In the genomic region with DNA sequence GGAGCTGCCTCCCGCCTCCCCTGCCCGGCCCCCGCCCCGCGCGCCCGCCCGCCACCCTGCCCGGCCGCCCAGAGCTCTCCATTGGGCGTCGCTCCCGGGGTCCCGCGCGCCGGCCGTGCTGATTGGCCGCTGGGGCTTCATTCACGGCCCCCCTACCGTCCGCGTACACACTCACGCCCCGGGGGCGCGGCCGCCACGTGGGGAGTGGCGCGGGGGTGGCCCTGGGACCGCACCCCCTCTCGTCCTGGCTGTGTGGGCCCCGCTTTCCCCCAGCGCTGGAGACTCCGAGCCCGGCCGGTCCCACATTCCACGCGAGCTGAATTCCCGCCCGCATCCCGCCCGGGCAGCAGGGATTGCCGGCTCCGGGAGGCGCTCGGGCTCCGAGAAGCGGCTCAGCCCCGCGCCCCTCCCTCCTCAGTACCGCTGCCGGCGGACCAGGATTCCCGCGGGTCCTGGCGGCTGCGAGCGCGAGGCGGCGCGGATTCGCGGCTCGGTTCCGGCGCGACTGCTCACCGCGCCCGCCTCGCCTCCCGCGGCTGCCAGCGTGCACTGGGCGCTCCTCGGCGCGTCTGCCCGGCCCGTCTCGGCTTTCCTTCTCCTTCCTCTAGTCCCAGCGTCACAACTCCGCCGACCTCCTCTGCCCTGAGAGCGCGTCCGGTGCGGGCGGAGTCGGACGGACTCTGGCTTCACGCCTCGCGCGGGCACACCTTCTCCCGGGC, we compare ENCODE assay signal across 8 cellular contexts. TPM values are rescaled to one million over a fixed set of nuclear protein-coding genes. Genes with fewer than 3 reads are reported as not detected.
A peak's percentile ranks its signal among the peaks of the same experiment; 100 is the strongest.
DNase-seq lines count a peak whose midpoint lies in the region; ATAC-seq, FAIRE-seq and TF ChIP-seq lines count a peak whose summit lies in the region.

No MANE protein-coding gene starts in this region.

- TF ChIP-seq CTCF in HFF-Myc (IDR thresholded peaks at IDR 0.05; ENCODE audit: low read depth, low read length, missing control alignments) (no peak), keratinocyte (optimal IDR thresholded peaks at IDR 0.05 in 1 of 3, IDR thresholded peaks at IDR 0.05 in 1 of 3, conservative IDR thresholded peaks at IDR 0.05 in 1 of 3; ENCODE audit: extremely low read depth in 1 of 3, insufficient read depth in 2 of 3, low read length in 3 of 3) (no peak)

- peak; percentile 84 for DNase-seq in ELR (ENCODE audit: low read depth)
- DNase-seq in HFF-Myc (ENCODE audit: extremely low read depth, low read depth): no peak
- DNase-seq in NCI-H146 treated with DMSO at 0.1 percent for 48 hours (lab: John Stamatoyannopoulos, UW; ENCODE audit: unreplicated experiment): peak; percentile 47
- peak; percentile 55 for DNase-seq in central memory CD4-positive, alpha-beta T cell
- DNase-seq in keratinocyte (ENCODE audit: low read depth, low spot score): no peak
- peak; percentile 84 for DNase-seq in stimulated activated CD4-positive, alpha-beta T cell treated with anti-CD3 and anti-CD28 coated beads, Interleukin-12 subunit alpha, Interleukin-12 subunit beta, amount 100 ng/mL, for 4 hours
- no peak for DNase-seq in NK-92 (lab: John Stamatoyannopoulos, UW; ENCODE audit: unreplicated experiment)

- no peak overlapping the region for H3K27ac ChIP-seq in keratinocyte (ENCODE audit: control insufficient read depth, insufficient read depth, low read length)

- peaks cover 6% of the 10 kb centered on the region for H3K79me2 ChIP-seq in keratinocyte (ENCODE audit: control insufficient read depth, insufficient read depth, low read length)

- H3K9ac ChIP-seq in keratinocyte (ENCODE audit: control insufficient read depth, extremely low read depth, insufficient read depth, low read length): peak overlapping the region; percentile 41

- peaks cover 43% of the 10 kb centered on the region for H3K27me3 ChIP-seq in keratinocyte (ENCODE audit: control insufficient read depth, extremely low read depth, insufficient read depth, low read length)

- H3K36me3 ChIP-seq in keratinocyte (ENCODE audit: control insufficient read depth in 2 of 2, extremely low read depth in 1 of 2, insufficient read depth in 2 of 2, low read length in 2 of 2): no peaks in the 10 kb centered on the region

- peak overlapping the region; percentile 53 for H2AFZ ChIP-seq in keratinocyte (ENCODE audit: control insufficient read depth, low read length)

- H4K20me1 ChIP-seq in keratinocyte (ENCODE audit: control insufficient read depth, extremely low read depth, insufficient read depth, low read length): no peaks in the 10 kb centered on the region

- H3K4me3 ChIP-seq in HFF-Myc (replicated peaks; ENCODE audit: low read depth, low read length) (peak overlapping the region; percentile 45), keratinocyte (ENCODE audit: control insufficient read depth in 2 of 3, extremely low read depth in 1 of 3, insufficient read depth in 2 of 3, low read depth in 1 of 3, low read length in 3 of 3) (peak overlapping the region; percentile 61 to 70 (median 70))

- FAIRE-seq in keratinocyte (lab: Jason Lieb, UNC): no peak

- no peaks in the 10 kb centered on the region for H3K9me1 ChIP-seq in keratinocyte (ENCODE audit: control insufficient read depth, extremely low read depth, insufficient read depth, low read length)

- peaks cover 29% of the 10 kb centered on the region for H3K4me1 ChIP-seq in keratinocyte (ENCODE audit: control insufficient read depth, extremely low read depth, insufficient read depth, low read length)

- no peaks in the 10 kb centered on the region for H3K9me3 ChIP-seq in keratinocyte (ENCODE audit: control insufficient read depth, low read depth, low read length)

- dilution Hi-C loops in keratinocyte (cut with MboI; ENCODE audit: extremely low pct_ligation_motif_present, low sequenced_read_pairs): no loop called here

- peak overlapping the region; percentile 80 for H3K4me2 ChIP-seq in keratinocyte (ENCODE audit: control insufficient read depth, extremely low read depth, insufficient read depth, low read depth, low read length)

- peak; percentile 86 to 87 for ATAC-seq in activated CD4-positive, CD25-positive, alpha-beta regulatory T cell treated with anti-CD3 and anti-CD28 coated beads, Interleukin-2, amount 50 U/mL, for 24 hours

RNA-seq across cellular contexts. Expression of gene POU3F1, which starts 0.5 kb away (rescaled TPM):
- polyA plus RNA-seq in keratinocyte: 0.32 to 1.3 TPM (median 0.59 TPM) in 3 replicates
- 0.71 TPM for polyA plus RNA-seq in keratinocyte (2011; ENCODE audit: low read depth)
- 0.33 and 0.84 TPM in 2 replicates for polyA plus RNA-seq in keratinocyte (2011; cell fraction: cytosol; rRNA removed)
- 0.52 and 1.7 TPM in 2 replicates for polyA plus RNA-seq in keratinocyte (2011; cell fraction: nucleus; rRNA removed)
- polyA plus RNA-seq in keratinocyte (2012; ENCODE audit: low replicate concordance): 0.87 and 2.2 TPM in 2 replicates
- polyA minus RNA-seq in keratinocyte: 0.61 to 0.72 TPM (median 0.63 TPM) in 3 replicates
- polyA minus RNA-seq in keratinocyte (2011; cell fraction: cytosol; rRNA and poly(A)+ RNA removed): 3.3 TPM
- 1.7 and 1.8 TPM in 2 replicates for polyA minus RNA-seq in keratinocyte (2011; cell fraction: nucleus; rRNA and poly(A)+ RNA removed)

RNA-seq across cellular contexts. Expression of gene UTP11, which starts 34.5 kb away (rescaled TPM):
- 24.1 to 50.0 TPM (median 49.1 TPM) in 3 replicates for polyA plus RNA-seq in keratinocyte
- polyA plus RNA-seq in keratinocyte (2011; ENCODE audit: low read depth): 145 TPM
- 26.4 and 35.2 TPM in 2 replicates for polyA plus RNA-seq in keratinocyte (2011; cell fraction: cytosol; rRNA removed)
- 24.5 and 39.0 TPM in 2 replicates for polyA plus RNA-seq in keratinocyte (2011; cell fraction: nucleus; rRNA removed)
- 31.7 and 64.5 TPM in 2 replicates for polyA plus RNA-seq in keratinocyte (2012; ENCODE audit: low replicate concordance)
- polyA minus RNA-seq in keratinocyte: 5.7 to 12.6 TPM (median 7.4 TPM) in 3 replicates
- polyA minus RNA-seq in keratinocyte (2011; cell fraction: cytosol; rRNA and poly(A)+ RNA removed): 15.3 TPM
- 6.4 and 13.8 TPM in 2 replicates for polyA minus RNA-seq in keratinocyte (2011; cell fraction: nucleus; rRNA and poly(A)+ RNA removed)

RNA-seq across cellular contexts. Expression of gene FHL3, which starts 41.7 kb away (rescaled TPM):
- 5.1 to 24.6 TPM (median 5.2 TPM) in 3 replicates for polyA plus RNA-seq in keratinocyte
- 6.6 TPM for polyA plus RNA-seq in keratinocyte (2011; ENCODE audit: low read depth)
- 9.0 and 16.5 TPM in 2 replicates for polyA plus RNA-seq in keratinocyte (2011; cell fraction: cytosol; rRNA removed)
- 10.2 and 14.7 TPM in 2 replicates for polyA plus RNA-seq in keratinocyte (2011; cell fraction: nucleus; rRNA removed)
- polyA plus RNA-seq in keratinocyte (2012; ENCODE audit: low replicate concordance): 11.9 and 29.7 TPM in 2 replicates
- polyA minus RNA-seq in keratinocyte: 16.0 to 51.9 TPM (median 20.1 TPM) in 3 replicates
- 16.7 TPM for polyA minus RNA-seq in keratinocyte (2011; cell fraction: cytosol; rRNA and poly(A)+ RNA removed)
- 9.4 and 14.0 TPM in 2 replicates for polyA minus RNA-seq in keratinocyte (2011; cell fraction: nucleus; rRNA and poly(A)+ RNA removed)

RNA-seq across cellular contexts. Expression of gene SF3A3, which starts 57.2 kb away (rescaled TPM):
- polyA plus RNA-seq in keratinocyte: 26.4 to 47.0 TPM (median 44.5 TPM) in 3 replicates
- 125 TPM for polyA plus RNA-seq in keratinocyte (2011; ENCODE audit: low read depth)
- 27.8 and 45.9 TPM in 2 replicates for polyA plus RNA-seq in keratinocyte (2011; cell fraction: cytosol; rRNA removed)
- polyA plus RNA-seq in keratinocyte (2011; cell fraction: nucleus; rRNA removed): 37.7 and 48.5 TPM in 2 replicates
- polyA plus RNA-seq in keratinocyte (2012; ENCODE audit: low replicate concordance): 30.4 and 59.0 TPM in 2 replicates
- 7.8 to 38.2 TPM (median 21.6 TPM) in 3 replicates for polyA minus RNA-seq in keratinocyte
- polyA minus RNA-seq in keratinocyte (2011; cell fraction: cytosol; rRNA and poly(A)+ RNA removed): 37.4 TPM
- 19.1 and 28.4 TPM in 2 replicates for polyA minus RNA-seq in keratinocyte (2011; cell fraction: nucleus; rRNA and poly(A)+ RNA removed)

Comparison
In these comparisons a context has a peak if more than half of its experiments do, and no peak if none do; other contexts are left out.
1. DNase-seq: peak in ELR (single experiment), NCI-H146 treated with DMSO at 0.1 percent for 48 hours (single experiment), central memory CD4-positive, alpha-beta T cell (single experiment) and stimulated activated CD4-positive, alpha-beta T cell treated with anti-CD3 and anti-CD28 coated beads, Interleukin-12 subunit alpha, Interleukin-12 subunit beta, amount 100 ng/mL, for 4 hours (single experiment); none in HFF-Myc (single experiment), keratinocyte (single experiment) and NK-92 (single experiment).